24 cellular contexts compared by ENCODE assay signal in genomic region chr14:91906374-91906773, GRCh38. TPM values are rescaled to one million over a fixed set of nuclear protein-coding genes. Genes with fewer than 3 reads are reported as not detected.
DNase-seq lines count a peak whose midpoint lies in the region; ATAC-seq, FAIRE-seq and TF ChIP-seq lines count a peak whose summit lies in the region.
"Had no signal": no experiment of that assay in that cellular context is flagged by ENCODE, and none has a peak within 500 bp of the region (broad histone marks: within the 10 kb centered on the region; RNA-seq: fewer than 3 reads in every experiment).

No MANE protein-coding gene starts in this region.

- H3K27me3 ChIP-seq in body of pancreas (no peaks in the 10 kb centered on the region), neuronal stem cell (ENCODE audit: control insufficient read depth in 3 of 3, insufficient read depth in 3 of 3, low read depth in 1 of 3, low read length in 3 of 3) (no peaks in the 10 kb centered on the region), thoracic aorta (replicated peaks; ENCODE audit: insufficient read depth) (no peaks in the 10 kb centered on the region)
- H3K27me3 ChIP-seq: BLaER1 treated with 17β-estradiol and CSF1 and Interleukin-3, amounts not matched to agents 10 nM and 100 nM; SJSA1 had no signal

- no peak overlapping the region for H2BK120ac ChIP-seq in neuronal stem cell (ENCODE audit: low read depth, low read length)

- H3K4me1 ChIP-seq in body of pancreas (peaks cover 74% of the 10 kb centered on the region), neuronal stem cell (ENCODE audit: control insufficient read depth in 2 of 2, insufficient read depth in 1 of 2, low read depth in 1 of 2, low read length in 2 of 2) (peaks cover 0 to 1% of the 10 kb centered on the region in 2 donors), thoracic aorta (ENCODE audit: control insufficient read depth in 1 of 2, low read depth in 2 of 2) (peaks cover 26 to 86% of the 10 kb centered on the region in 2 donors)
- H3K4me1 ChIP-seq: SJSA1 had no signal

- H3K27ac ChIP-seq in body of pancreas (peak overlapping the region; percentile 62 to 92 (median 92)), neuronal stem cell (replicated peaks; ENCODE audit: low read length) (no peak overlapping the region), thoracic aorta (peak overlapping the region; percentile 94 to 96)
- H3K27ac ChIP-seq: BLaER1 treated with 17β-estradiol and CSF1 and Interleukin-3, amounts not matched to agents 10 nM and 100 nM; KMS-11; SJSA1 had no signal

- H4K8ac ChIP-seq in neuronal stem cell (ENCODE audit: low read depth, low read length): no peak overlapping the region

- no peak overlapping the region for H3K9ac ChIP-seq in neuronal stem cell (ENCODE audit: low read depth, low read length, poor library complexity)
- H3K9ac ChIP-seq: BLaER1 treated with 17β-estradiol and CSF1 and Interleukin-3, amounts not matched to agents 10 nM and 100 nM; KMS-11 had no signal

- H3K23ac ChIP-seq in neuronal stem cell (ENCODE audit: low read depth, low read length, poor library complexity): no peak overlapping the region

- no peak overlapping the region for H3K4me3 ChIP-seq in body of pancreas
- H3K4me3 ChIP-seq in neuronal stem cell (ENCODE audit: low read length in 2 of 2): no peak overlapping the region
- H3K4me3 ChIP-seq in thoracic aorta: no peak overlapping the region
- H3K4me3 ChIP-seq: BLaER1 treated with 17β-estradiol and CSF1 and Interleukin-3, amounts not matched to agents 10 nM and 100 nM; GM23338; SJSA1 had no signal

- no peak overlapping the region for H3K4me2 ChIP-seq in neuronal stem cell (ENCODE audit: insufficient read depth, low read length, poor library complexity, severe bottlenecking)
- H3K4me2 ChIP-seq: BLaER1 treated with 17β-estradiol and CSF1 and Interleukin-3, amounts not matched to agents 10 nM and 100 nM; GM23338; KMS-11 had no signal

- TF ChIP-seq CTCF in body of pancreas (IDR thresholded peaks at IDR 0.05) (no peak), thoracic aorta (IDR thresholded peaks at IDR 0.05) (no peak)

- peak; percentile 19 for DNase-seq in COLO668 (lab: John Stamatoyannopoulos, UW; ENCODE audit: unreplicated experiment)
- DNase-seq in body of pancreas: peak in 1 of 4 donors; percentile 41
- no peak for DNase-seq in neuronal stem cell (ENCODE audit: low spot score)
- DNase-seq in thoracic aorta (ENCODE audit: low spot score): no peak
- no peak for DNase-seq in GM19239 (ENCODE audit: insufficient read length, low spot score)
- no peak for DNase-seq in superior temporal gyrus (ENCODE audit: extremely low spot score)
- no peak for DNase-seq in UCSD-AML1 (lab: John Stamatoyannopoulos, UW; ENCODE audit: unreplicated experiment)
- DNase-seq: CD4-positive, alpha-beta T cell; COR-L47; H9; MM.1S; NCI-H1417; NCI-H1694; NCI-H2081; NCI-H2227 treated with DMSO at 0.1 percent for 48 hours; NCI-H526 treated with DMSO at 0.1 percent for 48 hours; Right ventricle myocardium superior; RPMI8226 had no signal

- ATAC-seq in body of pancreas: no peak
- ATAC-seq in thoracic aorta (ENCODE audit: insufficient number of reproducible peaks, low FRiP score, low read depth): no peak
- ATAC-seq: GM23338 had no signal

- H3K9me3 ChIP-seq in body of pancreas (no peaks in the 10 kb centered on the region), neuronal stem cell (replicated peaks in 1 of 2; ENCODE audit: control insufficient read depth in 2 of 2, insufficient read depth in 1 of 2, low read depth in 1 of 2, low read length in 2 of 2) (peaks cover 0 to 2% of the 10 kb centered on the region in 2 donors), thoracic aorta (no peaks in the 10 kb centered on the region)
- H3K9me3 ChIP-seq: SJSA1 had no signal

- H3K14ac ChIP-seq in neuronal stem cell (ENCODE audit: low read length): no peak overlapping the region

- no peak overlapping the region for H3K4ac ChIP-seq in neuronal stem cell (ENCODE audit: low read length)

- H2BK12ac ChIP-seq in neuronal stem cell (ENCODE audit: low read length): no peak overlapping the region

- H3K79me1 ChIP-seq in neuronal stem cell (ENCODE audit: low read depth, low read length): no peaks in the 10 kb centered on the region

- FAIRE-seq in GM19239 (lab: Jason Lieb, UNC): no peak
- FAIRE-seq: A204.1, G401.6 had no signal

- intact Hi-C loops in body of pancreas (cut with DNase I): no loop called here

- no peaks in the 10 kb centered on the region for H3K36me3 ChIP-seq in body of pancreas (replicated peaks in 1 of 2; ENCODE audit: insufficient read depth in 1 of 2, low read depth in 2 of 2)
- no peaks in the 10 kb centered on the region for H3K36me3 ChIP-seq in neuronal stem cell (replicated peaks in 1 of 2; ENCODE audit: control insufficient read depth in 2 of 2, insufficient read depth in 2 of 2, low read length in 2 of 2)
- peaks cover 10% of the 10 kb centered on the region for H3K36me3 ChIP-seq in thoracic aorta
- H3K36me3 ChIP-seq: BLaER1 treated with 17β-estradiol and CSF1 and Interleukin-3, amounts not matched to agents 10 nM and 100 nM; SJSA1 had no signal

- TF ChIP-seq POLR2A in body of pancreas (IDR thresholded peaks at IDR 0.05): no peak

- no peak overlapping the region for H2AK5ac ChIP-seq in neuronal stem cell (ENCODE audit: low read depth, low read length)

- H3K18ac ChIP-seq in neuronal stem cell (ENCODE audit: low read length): no peak overlapping the region

- no peak overlapping the region for H2AFZ ChIP-seq in neuronal stem cell (ENCODE audit: low read length)
- H2AFZ ChIP-seq: GM23338 had no signal

- peak overlapping the region; percentile 54 for H2BK15ac ChIP-seq in neuronal stem cell (ENCODE audit: low read length)

- H4K91ac ChIP-seq in neuronal stem cell (ENCODE audit: low read depth, low read length, poor library complexity): no peak overlapping the region

- WGBS in body of pancreas, 2 donors: 54 to 60% methylated on average over 2 of the region's 2 CpGs
- no CpG with 5 or more reads among the region's 2 CpGs for WGBS in neuronal stem cell (ENCODE audit: extremely low coverage in 2 of 2, insufficient read length in 2 of 2, insufficient replicate concordance in 1 of 2), 2 donors

- H2BK5ac ChIP-seq in neuronal stem cell (ENCODE audit: low read length): no peak overlapping the region

RNA-seq across cellular contexts. Expression of gene TC2N, which starts 39.0 kb away (rescaled TPM):
- total RNA-seq in body of pancreas: 100 to 1,000 TPM; 105 to 168 TPM
- polyA plus RNA-seq in neuronal stem cell (2013, experiment 1 of 2): 0.81 TPM
- polyA plus RNA-seq in neuronal stem cell (2013, experiment 2 of 2): 0.82 TPM
- total RNA-seq in thoracic aorta: 100 to 1,000 TPM; 146 to 172 TPM

RNA-seq across cellular contexts. Expression of gene FBLN5, which starts 41.1 kb away (rescaled TPM):
- total RNA-seq in body of pancreas (100 to 1,000 TPM in 1 of 2 donors, 10 to 100 TPM in 1; 52.1 to 129 TPM), thoracic aorta (1,000 to 10,000 TPM in 1 of 2 donors, 100 to 1,000 TPM in 1; 824 to 1,103 TPM)
- polyA plus RNA-seq in neuronal stem cell (2013, experiment 1 of 2): 0.11 TPM
- 0.10 TPM for polyA plus RNA-seq in neuronal stem cell (2013, experiment 2 of 2)

Comparison
In these comparisons a context has a peak if more than half of its experiments do, and no peak if none do; other contexts are left out.
1. RNA of gene FBLN5, which starts 41.1 kb away (total RNA-seq): 824 to 1,103 TPM in thoracic aorta; 52.1 to 129 TPM in body of pancreas; every median in the first group is over 4 times any median in the second.